In genomic region chr2:156704612-156705011, GRCh38 we compare ENCODE assay signal across 19 cellular contexts.
"Had no signal": no experiment of that assay in that cellular context is flagged by ENCODE, and none has a peak within 500 bp of the region (broad histone marks: within the 10 kb centered on the region; RNA-seq: fewer than 3 reads in every experiment).

No MANE protein-coding gene starts in this region.

- ATAC-seq: activated T-cell treated with anti-CD3 and anti-CD28 coated beads, Interleukin-2, amount 50 U/mL, for 4 hours; left lobe of liver; natural killer cell treated with Interleukin-12 subunit alpha and Interleukin-12 subunit beta and Interleukin-15 and Interleukin-18, amount 100 ng/mL, for 72 hours had no signal

- H3K4me3 Mint-ChIP-seq: activated CD4-positive, alpha-beta memory T cell treated with anti-CD3 and anti-CD28 coated beads, Interleukin-2, amount 10 ng/mL, durations not matched to agents 7 days and 5 days; activated naive CD8-positive, alpha-beta T cell; activated T-cell treated with anti-CD3 and anti-CD28 coated beads, Interleukin-2, amount 50 U/mL, for 4 hours; central memory CD8-positive, alpha-beta T cell; natural killer cell treated with Interleukin-12 subunit alpha and Interleukin-12 subunit beta and Interleukin-15 and Interleukin-18, amount 100 ng/mL, for 72 hours; stimulated activated naive CD8-positive, alpha-beta T cell treated with anti-CD3 and anti-CD28 coated beads, Interleukin-15, Interleukin-2, amounts not matched to agents 100 ng/mL and 50 ng/mL, for 24 hours had no signal

- H3K27me3 ChIP-seq: spleen had no signal

- H3K9me3 ChIP-seq: spleen had no signal

- H3K36me3 ChIP-seq: spleen had no signal

- H3K36me3 Mint-ChIP-seq: activated naive CD8-positive, alpha-beta T cell; natural killer cell treated with Interleukin-12 subunit alpha and Interleukin-12 subunit beta and Interleukin-15 and Interleukin-18, amount 100 ng/mL, for 72 hours had no signal

- H3K4me1 Mint-ChIP-seq: activated CD4-positive, alpha-beta memory T cell treated with anti-CD3 and anti-CD28 coated beads, Interleukin-2, amount 10 ng/mL, durations not matched to agents 7 days and 5 days; central memory CD8-positive, alpha-beta T cell had no signal

- H3K4me1 ChIP-seq: spleen had no signal

- DNase-seq: activated CD4-positive, alpha-beta memory T cell treated with anti-CD3 and anti-CD28 coated beads, Interleukin-2, amount 10 ng/mL, durations not matched to agents 7 days and 5 days; activated CD4-positive, alpha-beta T cell treated with anti-CD3 and anti-CD28 coated beads for 4 hours; activated effector memory CD4-positive, alpha-beta T cell treated with anti-CD3 and anti-CD28 coated beads, Interleukin-2, amount 50 U/mL, for 16 hours; activated T-cell treated with anti-CD3 and anti-CD28 coated beads, Interleukin-2, amount 50 U/mL, for 4 hours; amniotic stem cell; cortex of kidney; effector CD4-positive, alpha-beta T cell; foreskin melanocyte; head of caudate nucleus; mesenchymal stem cell; spleen; T-helper 2 cell had no signal

- H3K27ac Mint-ChIP-seq: activated CD4-positive, alpha-beta memory T cell treated with anti-CD3 and anti-CD28 coated beads, Interleukin-2, amount 10 ng/mL, durations not matched to agents 7 days and 5 days; activated naive CD8-positive, alpha-beta T cell; natural killer cell treated with Interleukin-12 subunit alpha and Interleukin-12 subunit beta and Interleukin-15 and Interleukin-18, amount 100 ng/mL, for 72 hours; stimulated activated naive CD8-positive, alpha-beta T cell treated with anti-CD3 and anti-CD28 coated beads, Interleukin-15, Interleukin-2, amounts not matched to agents 100 ng/mL and 50 ng/mL, for 24 hours had no signal

- H3K4me3 ChIP-seq: spleen had no signal

- FAIRE-seq: endothelial cell of umbilical vein, urothelium cell line had no signal
